ENCODE assay signal across 14 cellular contexts in genomic region chr17:8506145-8506544, GRCh38.
DNase-seq lines count a peak whose midpoint lies in the region; TF ChIP-seq lines count a peak whose summit lies in the region.
"Had no signal": no experiment of that assay in that cellular context is flagged by ENCODE, and none has a peak within 500 bp of the region (broad histone marks: within the 10 kb centered on the region; RNA-seq: fewer than 3 reads in every experiment).

No MANE protein-coding gene starts in this region.

- TF ChIP-seq CTCF in left ventricle myocardium inferior (IDR thresholded peaks at IDR 0.05; ENCODE audit: borderline replicate concordance) (no peak), right atrium auricular region (IDR thresholded peaks at IDR 0.05) (no peak)

- no peak overlapping the region for H3K23ac ChIP-seq in mesendoderm (ENCODE audit: low read length)

- H3K79me2 ChIP-seq in mesendoderm (ENCODE audit: control insufficient read depth, insufficient read depth, low read length), result no peaks in the 10 kb centered on the region

- H3K4ac ChIP-seq in mesendoderm (ENCODE audit: low read depth, low read length), result no peak overlapping the region

- H3K56ac ChIP-seq in mesendoderm (ENCODE audit: low read length), result no peak overlapping the region

- intact Hi-C loops in left ventricle myocardium inferior (cut with micrococcal nuclease), result no loop called here

- H3K4me2 ChIP-seq in mesendoderm (ENCODE audit: low read length), result no peak overlapping the region
- H3K4me2 ChIP-seq: KMS-11 had no signal

- H3K27ac ChIP-seq in left ventricle myocardium inferior (replicated peaks), result no peak overlapping the region
- no peak overlapping the region for H3K27ac ChIP-seq in right atrium auricular region
- H3K27ac ChIP-seq in skeletal muscle tissue (ENCODE audit: low read depth, low read length), result peak overlapping the region; percentile 3
- no peak overlapping the region for H3K27ac ChIP-seq in mesendoderm (ENCODE audit: low read depth, low read length)
- H3K27ac ChIP-seq: KMS-11 had no signal

- H2BK15ac ChIP-seq in mesendoderm (replicated peaks; ENCODE audit: low read depth), result no peak overlapping the region

- no CpG with 5 or more reads among the region's 14 CpGs for WGBS in mesendoderm (ENCODE audit: extremely low coverage, insufficient coverage, low lambda C conversion rate)

- no peak overlapping the region for H4K5ac ChIP-seq in mesendoderm (ENCODE audit: low read length)

- H2AK5ac ChIP-seq in mesendoderm (ENCODE audit: low read length), result no peak overlapping the region

- H3K9me3 ChIP-seq in left ventricle myocardium inferior (replicated peaks) (no peaks in the 10 kb centered on the region), right atrium auricular region (no peaks in the 10 kb centered on the region), skeletal muscle tissue (ENCODE audit: control insufficient read depth in 3 of 3, low read length in 3 of 3) (no peaks in the 10 kb centered on the region)

- DNase-seq in left ventricle myocardium inferior (peak; percentile 31), right atrium auricular region (ENCODE audit: low spot score) (no peak), myocyte (ENCODE audit: low read depth) (peak; percentile 39), mesendoderm (no peak), NCI-H1092 (lab: John Stamatoyannopoulos, UW) (no peak), hypothalamus (lab: John Stamatoyannopoulos, UW) (no peak)
- DNase-seq: DND-41, H7, NCI-H146, NCI-H2029 treated with DMSO at 0.1 percent for 48 hours, NCI-H2171, NCI-H526 had no signal

- no peak overlapping the region for H2BK120ac ChIP-seq in mesendoderm (ENCODE audit: low read depth, low read length)

- peak overlapping the region in 1 of 3 donors; percentile 39 for H3K9ac ChIP-seq in skeletal muscle tissue (ENCODE audit: low read depth in 1 of 3, low read length in 3 of 3)
- no peak overlapping the region for H3K9ac ChIP-seq in mesendoderm (ENCODE audit: low read length)
- H3K9ac ChIP-seq: KMS-11 had no signal

- no peak overlapping the region for H2BK5ac ChIP-seq in mesendoderm (ENCODE audit: low read length)

- H3K27me3 ChIP-seq in left ventricle myocardium inferior (ENCODE audit: low read depth), result no peaks in the 10 kb centered on the region
- H3K27me3 ChIP-seq in right atrium auricular region, result no peaks in the 10 kb centered on the region
- H3K27me3 ChIP-seq in skeletal muscle tissue (ENCODE audit: control insufficient read depth in 3 of 3, insufficient read depth in 3 of 3, low read length in 3 of 3), result no peaks in the 10 kb centered on the region
- no peaks in the 10 kb centered on the region for H3K27me3 ChIP-seq in mesendoderm (ENCODE audit: insufficient read depth, low read length, poor library complexity)

- H4K8ac ChIP-seq in mesendoderm (ENCODE audit: low read depth, low read length), result no peak overlapping the region

- peaks cover 57% of the 10 kb centered on the region for H3K36me3 ChIP-seq in left ventricle myocardium inferior
- H3K36me3 ChIP-seq in right atrium auricular region, result peaks cover 47% of the 10 kb centered on the region
- H3K36me3 ChIP-seq in skeletal muscle tissue (ENCODE audit: control insufficient read depth in 3 of 3, insufficient read depth in 3 of 3, low read length in 3 of 3), result peaks cover 13 to 18% (median 15%) of the 10 kb centered on the region in 3 donors
- H3K36me3 ChIP-seq in mesendoderm (ENCODE audit: control insufficient read depth, insufficient read depth, low read length), result peaks cover 13% of the 10 kb centered on the region

- peaks cover 9% of the 10 kb centered on the region for H3K4me1 ChIP-seq in left ventricle myocardium inferior
- H3K4me1 ChIP-seq in right atrium auricular region, result no peaks in the 10 kb centered on the region
- H3K4me1 ChIP-seq in skeletal muscle tissue (ENCODE audit: control insufficient read depth in 3 of 3, insufficient read depth in 3 of 3, low read length in 3 of 3), result peaks cover 10 to 13% (median 12%) of the 10 kb centered on the region in 3 donors
- H3K4me1 ChIP-seq in mesendoderm (ENCODE audit: control insufficient read depth, low read depth, low read length), result no peaks in the 10 kb centered on the region

- H3K79me1 ChIP-seq in mesendoderm (ENCODE audit: low read length), result no peaks in the 10 kb centered on the region

- no peak overlapping the region for H3K18ac ChIP-seq in mesendoderm (ENCODE audit: low read length)

- H3K4me3 ChIP-seq in left ventricle myocardium inferior, result no peak overlapping the region
- H3K4me3 ChIP-seq in right atrium auricular region, result no peak overlapping the region
- H3K4me3 ChIP-seq in skeletal muscle tissue (ENCODE audit: low read length in 3 of 3), result peak overlapping the region in 2 of 3 donors; percentile 44 to 59
- H3K4me3 ChIP-seq in mesendoderm (ENCODE audit: low read length), result no peak overlapping the region

Comparison
In these comparisons a context has a peak if more than half of its experiments do, and no peak if none do; other contexts are left out.
1. DNase-seq: peak in left ventricle myocardium inferior (single experiment) and myocyte (single experiment); none in right atrium auricular region (single experiment), mesendoderm (single experiment), NCI-H1092 (single experiment) and hypothalamus (0 of 51).
2. H3K4me3 ChIP-seq: peak in skeletal muscle tissue (2 of 3); none in left ventricle myocardium inferior (single experiment), right atrium auricular region (0 of 2) and mesendoderm (single experiment).